In the genomic region with DNA sequence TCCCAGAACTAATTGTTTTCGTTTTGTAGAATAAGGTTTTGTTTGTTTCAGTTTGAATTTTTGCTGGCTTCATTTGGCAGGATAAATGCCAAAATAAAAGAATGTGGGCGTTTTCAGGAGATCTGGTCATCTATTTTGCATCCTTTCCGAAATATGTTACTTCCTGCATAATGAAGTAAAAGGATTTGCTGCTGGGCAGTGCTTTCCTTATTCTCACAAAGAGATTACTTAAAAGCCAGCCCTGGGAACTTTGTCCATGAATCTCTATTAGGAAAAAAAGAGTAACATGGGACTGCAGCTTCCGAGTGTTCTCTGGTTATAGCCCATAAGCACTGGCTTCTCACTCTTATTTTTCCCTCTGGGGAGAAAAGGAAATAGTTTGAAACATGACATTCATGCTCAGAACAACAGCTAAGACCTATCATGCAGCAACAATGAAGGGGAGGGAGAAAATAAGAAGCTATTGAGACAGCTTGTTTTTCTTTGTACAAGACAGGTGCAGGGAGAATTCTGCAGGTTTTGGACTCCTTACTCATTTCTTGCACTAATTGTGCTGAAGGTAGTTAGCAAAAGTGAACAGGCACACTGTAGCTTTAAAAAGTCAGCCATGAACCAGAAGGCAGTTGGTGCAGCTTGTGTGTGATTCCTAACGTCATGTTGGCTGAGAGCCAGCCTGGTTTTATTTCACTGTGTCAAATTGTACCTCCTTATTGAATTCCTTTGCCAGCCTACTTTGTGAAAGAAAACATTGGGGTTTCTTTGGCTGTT, we compare ENCODE assay signal across 8 cellular contexts. TPM values are rescaled to one million over a fixed set of nuclear protein-coding genes. Genes with fewer than 3 reads are reported as not detected.
DNase-seq lines count a peak whose midpoint lies in the region; ATAC-seq and TF ChIP-seq lines count a peak whose summit lies in the region.

A gene with protein sequence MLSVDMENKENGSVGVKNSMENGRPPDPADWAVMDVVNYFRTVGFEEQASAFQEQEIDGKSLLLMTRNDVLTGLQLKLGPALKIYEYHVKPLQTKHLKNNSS (plus strand): TSS at position 718 of the 768 bp plus-strand sequence. CDS start 1,527 bp downstream, outside the sequence.

- DNase-seq in D341Med (ENCODE audit: low spot score) (peak; percentile 43), HFFc6 (peak; percentile 43), NCI-H2196 treated with DMSO at 0.1 percent for 48 hours (lab: John Stamatoyannopoulos, UW; ENCODE audit: unreplicated experiment) (peak; percentile 69), epidermal melanocyte (ENCODE audit: insufficient read length, low spot score) (peak; percentile 62), suprapubic skin (ENCODE audit: low spot score in 2 of 2) (peak; percentile 79 to 84)
- peak; percentile 53 for DNase-seq in activated CD4-positive, alpha-beta T cell treated with anti-CD3 and anti-CD28 coated beads, Interleukin-2, amount 10 ng/mL, durations not matched to agents 7 days and 5 days

- POLR2A ChIA-PET in activated CD4-positive, alpha-beta T cell treated with anti-CD3 and anti-CD28 coated beads, Interleukin-2, amount 10 ng/mL, durations not matched to agents 7 days and 5 days (lab: Charles Lee) = interaction anchor here (1.0 kb wide), 1 partner anchor 157 kb away, joined by 4 read pairs; a partner anchor contains a TSS

- TF ChIP-seq CTCF in HFFc6 (IDR thresholded peaks at IDR 0.05) (no peak), suprapubic skin (IDR thresholded peaks at IDR 0.05) (no peak)

- 16% methylated on average over 5 of the region's 5 CpGs for WGBS in suprapubic skin

- H3K27ac Mint-ChIP-seq in HFFc6 = peak within 1 kb of the TSS; percentile 64
- peak within 1 kb of the TSS; percentile 77 for H3K27ac Mint-ChIP-seq in activated CD4-positive, alpha-beta T cell treated with anti-CD3 and anti-CD28 coated beads, Interleukin-2, amount 10 ng/mL, durations not matched to agents 7 days and 5 days

- H3K36me3 ChIP-seq in mucosa of stomach (ENCODE audit: control insufficient read depth, insufficient read depth, low read length) (no peaks in the 10 kb centered on the region), suprapubic skin (no peaks in the 10 kb centered on the region)

- H3K27me3 Mint-ChIP-seq in HFFc6 (ENCODE audit: insufficient read depth) = no peaks in the 10 kb centered on the region
- peaks cover 6% of the 10 kb centered on the region for H3K27me3 Mint-ChIP-seq in activated CD4-positive, alpha-beta T cell treated with anti-CD3 and anti-CD28 coated beads, Interleukin-2, amount 10 ng/mL, durations not matched to agents 7 days and 5 days

- peaks cover 4% of the 10 kb centered on the region; the same call in 1 of the 2 replicates for H3K36me3 Mint-ChIP-seq in HFFc6 (ENCODE audit: low read depth)
- no peaks in the 10 kb centered on the region for H3K36me3 Mint-ChIP-seq in activated CD4-positive, alpha-beta T cell treated with anti-CD3 and anti-CD28 coated beads, Interleukin-2, amount 10 ng/mL, durations not matched to agents 7 days and 5 days (ENCODE audit: low read depth)

- H3K9me3 Mint-ChIP-seq in HFFc6 = no peaks in the 10 kb centered on the region
- H3K9me3 Mint-ChIP-seq in activated CD4-positive, alpha-beta T cell treated with anti-CD3 and anti-CD28 coated beads, Interleukin-2, amount 10 ng/mL, durations not matched to agents 7 days and 5 days = no peaks in the 10 kb centered on the region

- no peaks in the 10 kb centered on the region for H3K9me3 ChIP-seq in mucosa of stomach (ENCODE audit: control insufficient read depth, low read length)
- no peaks in the 10 kb centered on the region for H3K9me3 ChIP-seq in suprapubic skin

- TF ChIP-seq POLR2A in suprapubic skin (IDR thresholded peaks at IDR 0.05) = no peak

- H3K4me1 ChIP-seq in mucosa of stomach (ENCODE audit: control insufficient read depth, insufficient read depth, low read length) = peaks cover 27% of the 10 kb centered on the region
- peaks cover 49% of the 10 kb centered on the region for H3K4me1 ChIP-seq in suprapubic skin

- peak within 1 kb of the TSS; percentile 85 for H3K4me3 Mint-ChIP-seq in HFFc6
- peak within 1 kb of the TSS; percentile 68 for H3K4me3 Mint-ChIP-seq in activated CD4-positive, alpha-beta T cell treated with anti-CD3 and anti-CD28 coated beads, Interleukin-2, amount 10 ng/mL, durations not matched to agents 7 days and 5 days

- H3K4me1 Mint-ChIP-seq in HFFc6 (ENCODE audit: low read depth) = peaks cover 75% of the 10 kb centered on the region
- H3K4me1 Mint-ChIP-seq in activated CD4-positive, alpha-beta T cell treated with anti-CD3 and anti-CD28 coated beads, Interleukin-2, amount 10 ng/mL, durations not matched to agents 7 days and 5 days = peaks cover 50% of the 10 kb centered on the region

- H3K27ac ChIP-seq in suprapubic skin = peak within 1 kb of the TSS; percentile 84

- peak within 1 kb of the TSS; percentile 9 for H3K4me3 ChIP-seq in mucosa of stomach (ENCODE audit: low read length)
- H3K4me3 ChIP-seq in suprapubic skin = peak within 1 kb of the TSS; percentile 37

- peak within 1 kb of the TSS; percentile 64 for H3K9ac ChIP-seq in mucosa of stomach (ENCODE audit: low read length)

- CTCF ChIA-PET in activated CD4-positive, alpha-beta T cell treated with anti-CD3 and anti-CD28 coated beads, Interleukin-2, amount 10 ng/mL, durations not matched to agents 7 days and 5 days (lab: Charles Lee) = no interaction called here

- ATAC-seq in HG03135 (IDR thresholded peaks at IDR 0.05; ENCODE audit: unreplicated experiment) = no peak

- no peak for TF ChIP-seq EP300 in suprapubic skin (IDR thresholded peaks at IDR 0.05)

- H3K27me3 ChIP-seq in mucosa of stomach (ENCODE audit: control insufficient read depth, insufficient read depth, low read length) (no peaks in the 10 kb centered on the region), suprapubic skin (no peaks in the 10 kb centered on the region)

RNA-seq across cellular contexts. Expression of the gene that starts here (rescaled TPM):
- total RNA-seq in HFFc6 (2021; fragmentation: NEBNext Ultra II Directional; extraction: Animal tissue kit (Norgen Biotek cat#: 25700)) = 1 to 10 TPM in 1 of 6 experiments, under 1 TPM in 5; 0.36 to 1.1 (median 0.45) TPM
- under 1 TPM; 0.15 to 0.23 TPM for total RNA-seq in activated CD4-positive, alpha-beta T cell treated with anti-CD3 and anti-CD28 coated beads, Interleukin-2, amount 10 ng/mL, durations not matched to agents 7 days and 5 days
- total RNA-seq in suprapubic skin = 1 to 10 TPM in 3 of 4 donors, under 1 TPM in 1; 0.89 to 2.9 (median 1.5) TPM

Comparison
In these comparisons a context has a peak if more than half of its experiments do, and no peak if none do; other contexts are left out.
1. Peak in DNase-seq in activated CD4-positive, alpha-beta T cell treated with anti-CD3 and anti-CD28 coated beads, Interleukin-2, amount 10 ng/mL, durations not matched to agents 7 days and 5 days; RNA of the gene not detected or under 1 TPM.